ENCODE assay signal across 22 cellular contexts in the genomic region with DNA sequence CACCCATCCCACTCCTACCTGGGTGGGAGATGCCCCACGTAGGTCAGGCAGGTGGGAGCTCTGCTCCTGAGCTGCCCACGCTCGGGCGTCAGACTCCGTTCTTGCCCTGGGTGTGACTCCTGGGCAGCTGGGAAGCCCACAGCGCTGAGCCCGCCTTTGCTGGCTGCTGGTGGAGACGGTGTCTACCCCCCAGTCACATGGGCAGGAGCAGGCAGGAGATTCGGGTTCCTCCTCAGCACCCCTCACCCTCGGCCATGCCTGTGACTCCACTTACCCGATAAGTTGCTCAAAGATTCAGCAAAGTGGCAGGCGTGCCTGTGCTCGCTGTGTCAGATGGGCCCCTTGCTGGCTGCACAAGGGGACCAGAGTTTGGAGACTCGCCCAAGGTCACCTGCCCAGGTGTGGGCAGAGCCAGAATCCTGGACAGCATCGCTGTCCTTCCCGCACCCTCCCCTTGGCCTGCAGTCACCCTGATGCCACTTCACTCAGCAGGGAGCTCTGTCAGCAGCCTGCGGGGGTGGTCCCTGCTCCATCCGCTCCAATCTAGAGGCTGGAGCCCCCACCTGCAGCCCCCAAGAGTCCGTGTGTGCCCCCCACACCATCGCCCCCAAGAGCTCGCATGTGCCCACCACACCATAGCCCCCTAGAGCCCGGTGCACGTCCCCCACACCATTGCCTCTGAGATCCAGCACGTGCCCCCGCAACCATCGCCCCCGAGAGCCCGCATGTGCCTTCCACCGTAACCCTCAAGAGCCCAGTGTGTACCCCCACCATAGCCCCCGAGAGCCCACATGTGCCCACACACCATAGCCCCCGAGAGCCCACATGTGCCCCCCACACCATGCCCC. TPM values are rescaled to one million over a fixed set of nuclear protein-coding genes. Genes with fewer than 3 reads are reported as not detected.
DNase-seq lines count a peak whose midpoint lies in the region; ATAC-seq, FAIRE-seq and TF ChIP-seq lines count a peak whose summit lies in the region.
"Had no signal": no experiment of that assay in that cellular context is flagged by ENCODE, and none has a peak within 500 bp of the region (broad histone marks: within the 10 kb centered on the region; RNA-seq: fewer than 3 reads in every experiment).

No MANE protein-coding gene starts in this region.

- intact Hi-C loops in natural killer cell (cut with micrococcal nuclease) = no loop called here
- intact Hi-C loops in prostate gland (cut with DNase I) = no loop called here
- intact Hi-C loops in spleen (cut with DNase I; ENCODE audit: low total_unique reads) = no loop called here

- no peaks in the 10 kb centered on the region for H3K79me1 ChIP-seq in H1 (ENCODE audit: low read depth, low read length)
- no peaks in the 10 kb centered on the region for H3K79me1 ChIP-seq in neuronal stem cell (ENCODE audit: low read depth, low read length)

- H4K91ac ChIP-seq in H1 (replicated peaks; ENCODE audit: insufficient read length, low read length) (no peak overlapping the region), neuronal stem cell (ENCODE audit: low read depth, low read length, poor library complexity) (no peak overlapping the region)

- no peak for FAIRE-seq in H1 (lab: Jason Lieb, UNC)
- FAIRE-seq: A204.1, G401.6, GM12878 had no signal

- H2BK12ac ChIP-seq in H1 (ENCODE audit: low read depth, low read length) = no peak overlapping the region
- peak overlapping the region; percentile 22 for H2BK12ac ChIP-seq in neuronal stem cell (ENCODE audit: low read length)

- WGBS in H1 (ENCODE audit: extremely low coverage in 1 of 2, insufficient coverage in 1 of 2, insufficient read length in 1 of 2, insufficient replicate concordance in 2 of 2, low coverage in 1 of 2, low lambda C conversion rate in 2 of 2, missing lambda C conversion rate in 1 of 2), 2 experiments = 93% methylated on average over 20 of the region's 31 CpGs; no CpG with 5 or more reads in 1 of the 2 experiments
- no CpG with 5 or more reads among the region's 31 CpGs for WGBS in neuronal stem cell (ENCODE audit: extremely low coverage in 2 of 2, insufficient read length in 2 of 2, insufficient replicate concordance in 1 of 2), 2 donors
- 77% methylated on average over 28 of the region's 31 CpGs for WGBS in prostate gland
- 77 to 100% (median 89%) methylated on average over 8 to 31 of the region's 31 CpGs for WGBS in spleen, 5 donors

- H2BK5ac ChIP-seq in H1 (ENCODE audit: low read depth, low read length) (no peak overlapping the region), neuronal stem cell (ENCODE audit: low read length) (peak overlapping the region; percentile 39)

- H4K8ac ChIP-seq in H1 (ENCODE audit: extremely low read depth, insufficient read depth, low read length) (no peak overlapping the region), neuronal stem cell (ENCODE audit: low read depth, low read length) (no peak overlapping the region)

- no peaks in the 10 kb centered on the region for H3K4me1 Mint-ChIP-seq in natural killer cell
- H3K4me1 Mint-ChIP-seq in natural killer cell treated with Interleukin-12 subunit alpha and Interleukin-12 subunit beta and Interleukin-15 and Interleukin-18, amount 100 ng/mL, for 72 hours (ENCODE audit: low read depth in 2 of 2) = peaks cover 0 to 12% of the 10 kb centered on the region in 2 donors

- no peak overlapping the region for H3K4me3 ChIP-seq in H1 (ENCODE audit: extremely low read depth in 1 of 4, insufficient read depth in 2 of 4, low read depth in 3 of 4, low read length in 4 of 4)
- no peak overlapping the region for H3K4me3 ChIP-seq in neuronal stem cell (ENCODE audit: low read length in 2 of 2)
- no peak overlapping the region for H3K4me3 ChIP-seq in prostate gland
- no peak overlapping the region for H3K4me3 ChIP-seq in spleen
- H3K4me3 ChIP-seq: BLaER1, GM12878, PC-9 had no signal

- H3K4ac ChIP-seq in H1 (replicated peaks; ENCODE audit: insufficient read length, low read depth, low read length) = no peak overlapping the region
- H3K4ac ChIP-seq in neuronal stem cell (ENCODE audit: low read length) = no peak overlapping the region

- DNase-seq in natural killer cell (peak; percentile 11), H1 (ENCODE audit: low read depth in 1 of 2, low spot score in 2 of 2) (peak in 1 of 2 experiments; percentile 42), neuronal stem cell (ENCODE audit: low spot score) (no peak), ureter (ENCODE audit: low spot score) (peak; percentile 29), inferior parietal cortex (ENCODE audit: extremely low spot score) (no peak), prostate gland (ENCODE audit: low spot score) (no peak), spleen (no peak)
- no peak for DNase-seq in natural killer cell treated with Interleukin-12 subunit alpha and Interleukin-12 subunit beta and Interleukin-15 and Interleukin-18, amount 100 ng/mL, for 72 hours (ENCODE audit: low spot score)
- DNase-seq: DMS79 treated with DMSO at 0.1 percent for 48 hours, GOT3, NCI-H1436 treated with DMSO at 0.1 percent for 48 hours, NCI-H2081, NCI-H510A, NCI-H774 had no signal

- H2BK20ac ChIP-seq in H1 (ENCODE audit: low read length) = no peak overlapping the region

- H3K56ac ChIP-seq in H1 (replicated peaks; ENCODE audit: insufficient read length, low read depth, low read length) = no peak overlapping the region

- H3K27ac ChIP-seq in H1 (ENCODE audit: low read depth, low read length) (no peak overlapping the region), neuronal stem cell (replicated peaks; ENCODE audit: low read length) (no peak overlapping the region), prostate gland (no peak overlapping the region), spleen (no peak overlapping the region)
- H3K27ac ChIP-seq: BLaER1, KMS-11, PC-9 had no signal

- H3K9me3 ChIP-seq in H1 (ENCODE audit: insufficient read depth in 2 of 2, low read depth in 1 of 2, low read length in 1 of 2) (no peaks in the 10 kb centered on the region), neuronal stem cell (replicated peaks in 1 of 2; ENCODE audit: control insufficient read depth in 2 of 2, insufficient read depth in 1 of 2, low read depth in 1 of 2, low read length in 2 of 2) (no peaks in the 10 kb centered on the region), prostate gland (no peaks in the 10 kb centered on the region), spleen (no peaks in the 10 kb centered on the region)
- H3K9me3 ChIP-seq: BLaER1 had no signal

- H3K9me3 Mint-ChIP-seq in natural killer cell = no peaks in the 10 kb centered on the region
- no peaks in the 10 kb centered on the region for H3K9me3 Mint-ChIP-seq in natural killer cell treated with Interleukin-12 subunit alpha and Interleukin-12 subunit beta and Interleukin-15 and Interleukin-18, amount 100 ng/mL, for 72 hours
- H3K9me3 Mint-ChIP-seq: CD8-positive, alpha-beta T cell had no signal

- TF ChIP-seq POLR2A in H1 (IDR thresholded peaks at IDR 0.05; ENCODE audit: control extremely low read depth in 1 of 2, low read depth in 2 of 2, low read length in 2 of 2) = no peak
- no peak for TF ChIP-seq POLR2A in prostate gland (IDR thresholded peaks at IDR 0.05)
- TF ChIP-seq POLR2A in spleen (IDR thresholded peaks at IDR 0.05) = no peak

- H3K79me2 ChIP-seq in H1 (ENCODE audit: control insufficient read depth in 1 of 2, insufficient read depth in 2 of 2, low read length in 2 of 2) = no peaks in the 10 kb centered on the region

- no peaks in the 10 kb centered on the region for H3K36me3 Mint-ChIP-seq in natural killer cell
- no peaks in the 10 kb centered on the region for H3K36me3 Mint-ChIP-seq in natural killer cell treated with Interleukin-12 subunit alpha and Interleukin-12 subunit beta and Interleukin-15 and Interleukin-18, amount 100 ng/mL, for 72 hours
- H3K36me3 Mint-ChIP-seq: CD8-positive, alpha-beta T cell had no signal

- H3K27me3 Mint-ChIP-seq in natural killer cell (ENCODE audit: low read depth in 2 of 2) = no peaks in the 10 kb centered on the region
- peaks cover 4 to 8% of the 10 kb centered on the region in 2 donors for H3K27me3 Mint-ChIP-seq in natural killer cell treated with Interleukin-12 subunit alpha and Interleukin-12 subunit beta and Interleukin-15 and Interleukin-18, amount 100 ng/mL, for 72 hours

- H2AFZ ChIP-seq in H1 (ENCODE audit: low read length) = no peak overlapping the region
- no peak overlapping the region for H2AFZ ChIP-seq in neuronal stem cell (ENCODE audit: low read length)
- H2AFZ ChIP-seq: PC-9 had no signal

- H3K27me3 ChIP-seq in H1 (replicated peaks in 1 of 4; ENCODE audit: control insufficient read depth in 3 of 4, extremely low read depth in 1 of 4, insufficient read depth in 3 of 4, low read length in 3 of 4) = no peaks in the 10 kb centered on the region
- peaks cover 0 to 7% (median 0%) of the 10 kb centered on the region in 3 experiments for H3K27me3 ChIP-seq in neuronal stem cell (ENCODE audit: control insufficient read depth in 3 of 3, insufficient read depth in 3 of 3, low read depth in 1 of 3, low read length in 3 of 3)
- no peaks in the 10 kb centered on the region for H3K27me3 ChIP-seq in prostate gland (replicated peaks; ENCODE audit: insufficient read depth)
- peaks cover 0 to 65% (median 5%) of the 10 kb centered on the region in 7 donors for H3K27me3 ChIP-seq in spleen (replicated peaks in 1 of 7)
- H3K27me3 ChIP-seq: BLaER1 had no signal

- no peaks in the 10 kb centered on the region for H3K23me2 ChIP-seq in H1 (ENCODE audit: low read depth, low read length)

- no peak overlapping the region for H3K4me2 ChIP-seq in H1 (ENCODE audit: insufficient read depth in 1 of 2, low read depth in 2 of 2, low read length in 2 of 2)
- H3K4me2 ChIP-seq in neuronal stem cell (ENCODE audit: insufficient read depth, low read length, poor library complexity, severe bottlenecking) = no peak overlapping the region
- H3K4me2 ChIP-seq: BLaER1, KMS-11, PC-9 had no signal

- no peak for TF ChIP-seq RAD21 in H1 (IDR thresholded peaks at IDR 0.05 in 1 of 2, conservative IDR thresholded peaks at IDR 0.05 in 1 of 2; ENCODE audit: low read depth in 2 of 2, low read length in 2 of 2)

- H3K4me3 Mint-ChIP-seq in natural killer cell = no peak overlapping the region
- no peak overlapping the region for H3K4me3 Mint-ChIP-seq in natural killer cell treated with Interleukin-12 subunit alpha and Interleukin-12 subunit beta and Interleukin-15 and Interleukin-18, amount 100 ng/mL, for 72 hours
- H3K4me3 Mint-ChIP-seq: CD8-positive, alpha-beta T cell had no signal

- H3K36me3 ChIP-seq in H1 (ENCODE audit: control insufficient read depth in 2 of 4, insufficient read depth in 4 of 4, low read length in 3 of 4) (no peaks in the 10 kb centered on the region), neuronal stem cell (replicated peaks in 1 of 2; ENCODE audit: control insufficient read depth in 2 of 2, insufficient read depth in 2 of 2, low read length in 2 of 2) (no peaks in the 10 kb centered on the region), prostate gland (no peaks in the 10 kb centered on the region), spleen (no peaks in the 10 kb centered on the region)
- H3K36me3 ChIP-seq: BLaER1 had no signal

- H3K9ac ChIP-seq in H1 (replicated peaks in 1 of 4; ENCODE audit: extremely low read depth in 1 of 4, low read depth in 3 of 4, low read length in 3 of 4) (no peak overlapping the region), neuronal stem cell (ENCODE audit: low read depth, low read length, poor library complexity) (no peak overlapping the region)
- H3K9ac ChIP-seq: BLaER1, KMS-11 had no signal

- no peak overlapping the region; the same call in 1 of the 2 replicates for H2AK5ac ChIP-seq in H1 (ENCODE audit: low read depth, low read length)
- peak overlapping the region; percentile 70 for H2AK5ac ChIP-seq in neuronal stem cell (ENCODE audit: low read depth, low read length)

- no peak for TF ChIP-seq EP300 in H1 (IDR thresholded peaks at IDR 0.05; ENCODE audit: borderline replicate concordance in 1 of 2, low read depth in 2 of 2, low read length in 2 of 2)

- no peak for ATAC-seq in natural killer cell
- no peak for ATAC-seq in natural killer cell treated with Interleukin-12 subunit alpha and Interleukin-12 subunit beta and Interleukin-15 and Interleukin-18, amount 100 ng/mL, for 72 hours
- ATAC-seq: CD8-positive, alpha-beta T cell; GM12878 had no signal

- no peak overlapping the region for H3K18ac ChIP-seq in H1 (ENCODE audit: extremely low read depth, low read length)
- H3K18ac ChIP-seq in neuronal stem cell (ENCODE audit: low read length) = peak overlapping the region; percentile 64

- H2BK15ac ChIP-seq in H1 (ENCODE audit: low read length) = 0 out of 2 replicates have a peak overlapping the region, but pooled peaks have one; percentile 46
- H2BK15ac ChIP-seq in neuronal stem cell (ENCODE audit: low read length) = peak overlapping the region; percentile 67

- no peak for TF ChIP-seq CTCF in natural killer cell (IDR thresholded peaks at IDR 0.05)
- no peak for TF ChIP-seq CTCF in H1 (IDR thresholded peaks at IDR 0.05; ENCODE audit: control extremely low read depth in 1 of 3, insufficient read depth in 1 of 3, low read depth in 1 of 3, low read length in 3 of 3)
- TF ChIP-seq CTCF in prostate gland (IDR thresholded peaks at IDR 0.05) = no peak
- no peak for TF ChIP-seq CTCF in spleen (IDR thresholded peaks at IDR 0.05 in 8 of 11, conservative IDR thresholded peaks at IDR 0.05 in 3 of 11)

- no peak overlapping the region for H3K27ac Mint-ChIP-seq in natural killer cell
- no peak overlapping the region for H3K27ac Mint-ChIP-seq in natural killer cell treated with Interleukin-12 subunit alpha and Interleukin-12 subunit beta and Interleukin-15 and Interleukin-18, amount 100 ng/mL, for 72 hours
- H3K27ac Mint-ChIP-seq: CD8-positive, alpha-beta T cell had no signal

- H4K20me1 ChIP-seq in H1 (replicated peaks in 1 of 2; ENCODE audit: control insufficient read depth in 1 of 2, insufficient read depth in 2 of 2, low read length in 2 of 2) = no peaks in the 10 kb centered on the region
- H4K20me1 ChIP-seq: BLaER1 had no signal

- H3K4me1 ChIP-seq in H1 (replicated peaks in 1 of 4; ENCODE audit: control insufficient read depth in 3 of 4, insufficient read depth in 4 of 4, low read length in 3 of 4) (peaks cover 0 to 12% (median 6%) of the 10 kb centered on the region in 4 experiments; a peak in 5 of 7 replicates), neuronal stem cell (ENCODE audit: control insufficient read depth in 2 of 2, insufficient read depth in 1 of 2, low read depth in 1 of 2, low read length in 2 of 2) (peaks cover 0 to 6% of the 10 kb centered on the region in 2 donors), prostate gland (replicated peaks) (no peaks in the 10 kb centered on the region), spleen (peaks cover 0 to 9% (median 0%) of the 10 kb centered on the region in 6 donors)

- H3K14ac ChIP-seq in H1 (ENCODE audit: insufficient read length) (no peak overlapping the region), neuronal stem cell (ENCODE audit: low read length) (no peak overlapping the region)

- POLR2A ChIA-PET in H1 (lab: Charles Lee; ENCODE audit: partially characterized antibody) = no interaction called here

- H3K23ac ChIP-seq in H1 (ENCODE audit: insufficient read length) (no peak overlapping the region), neuronal stem cell (ENCODE audit: low read depth, low read length, poor library complexity) (peak overlapping the region; percentile 5)

- CTCF ChIA-PET in H1 (lab: Charles Lee; ENCODE audit: partially characterized antibody) = interaction anchor here (0.6 to 3.0 kb wide), 7 partner anchors 8 to 284 kb away, joined by 3 to 14 read pairs (median 4); no protein-coding TSS in a partner anchor

- H4K5ac ChIP-seq in H1 (ENCODE audit: insufficient read length, low read depth, low read length) = no peak overlapping the region

- H2BK120ac ChIP-seq in H1 (replicated peaks; ENCODE audit: low read depth, low read length) = no peak overlapping the region
- no peak overlapping the region for H2BK120ac ChIP-seq in neuronal stem cell (ENCODE audit: low read depth, low read length)

RNA-seq across cellular contexts. Expression of a gene that starts 4.2 kb away (rescaled TPM):
- total RNA-seq in natural killer cell (not detected), ureter (not detected), prostate gland (not detected), spleen (not detected)
- total RNA-seq in natural killer cell treated with Interleukin-12 subunit alpha and Interleukin-12 subunit beta and Interleukin-15 and Interleukin-18, amount 100 ng/mL, for 72 hours = not detected
- total RNA-seq in H1 (2021; fragmentation: NEBNext Ultra II Directional; extraction: Animal tissue kit (Norgen Biotek cat#: 25700)) = not detected in 2 replicates
- polyA plus RNA-seq in H1 (2011; rRNA removed) (not detected in 2 replicates), spleen (under 1 TPM in 1 of 3 donors, not detected in 2; 0.09 TPM)
- polyA plus RNA-seq in H1 (2011; cell fraction: cytosol; rRNA removed) = not detected
- polyA plus RNA-seq in H1 (2011; cell fraction: nucleus; rRNA removed) = not detected
- 0.24 TPM in 1 of 4 replicates, not detected in the others for polyA plus RNA-seq in H1 (2012, experiment 1 of 2)
- not detected for polyA plus RNA-seq in H1 (2012, experiment 2 of 2)
- 0.20 TPM for polyA plus RNA-seq in H1 (2013, experiment 1 of 2)
- polyA plus RNA-seq in H1 (2013, experiment 2 of 2) = not detected
- polyA minus RNA-seq in H1 (2011; rRNA and poly(A)+ RNA removed) = not detected in 2 replicates
- not detected for polyA minus RNA-seq in H1 (2011; cell fraction: cytosol; rRNA and poly(A)+ RNA removed)
- polyA minus RNA-seq in H1 (2011; cell fraction: nucleus; rRNA and poly(A)+ RNA removed) = not detected
- not detected for polyA plus RNA-seq in neuronal stem cell (2013, experiment 1 of 2)
- not detected for polyA plus RNA-seq in neuronal stem cell (2013, experiment 2 of 2)
- total RNA-seq: CD8-positive, alpha-beta T cell; GM12878; M059J; PC-9 had no signal
- polyA plus RNA-seq: GM12878 had no signal

RNA-seq across cellular contexts. Expression of a gene that starts 20.5 kb away (rescaled TPM):
- total RNA-seq in natural killer cell = not detected
- not detected for total RNA-seq in natural killer cell treated with Interleukin-12 subunit alpha and Interleukin-12 subunit beta and Interleukin-15 and Interleukin-18, amount 100 ng/mL, for 72 hours
- total RNA-seq in H1 (2021; fragmentation: NEBNext Ultra II Directional; extraction: Animal tissue kit (Norgen Biotek cat#: 25700)) = not detected in 2 replicates
- polyA plus RNA-seq in H1 (2011; rRNA removed) = not detected in 2 replicates
- not detected for polyA plus RNA-seq in H1 (2011; cell fraction: cytosol; rRNA removed)
- not detected for polyA plus RNA-seq in H1 (2011; cell fraction: nucleus; rRNA removed)
- polyA plus RNA-seq in H1 (2012, experiment 1 of 2) = not detected in 4 replicates
- polyA plus RNA-seq in H1 (2012, experiment 2 of 2) = not detected
- not detected for polyA plus RNA-seq in H1 (2013, experiment 1 of 2)
- not detected for polyA plus RNA-seq in H1 (2013, experiment 2 of 2)
- polyA minus RNA-seq in H1 (2011; rRNA and poly(A)+ RNA removed) = not detected in 2 replicates
- polyA minus RNA-seq in H1 (2011; cell fraction: cytosol; rRNA and poly(A)+ RNA removed) = not detected
- not detected for polyA minus RNA-seq in H1 (2011; cell fraction: nucleus; rRNA and poly(A)+ RNA removed)
- not detected for polyA plus RNA-seq in neuronal stem cell (2013, experiment 1 of 2)
- polyA plus RNA-seq in neuronal stem cell (2013, experiment 2 of 2) = not detected
- total RNA-seq in ureter = not detected
- 10 to 100 TPM in 1 of 2 donors, not detected in 1; 19.7 TPM for total RNA-seq in prostate gland
- under 1 TPM in 1 of 7 donors, not detected in 6; 0.40 TPM for total RNA-seq in spleen
- not detected for polyA plus RNA-seq in spleen
- total RNA-seq: CD8-positive, alpha-beta T cell; GM12878; M059J; PC-9 had no signal
- polyA plus RNA-seq: GM12878 had no signal

RNA-seq across cellular contexts. Expression of a gene that starts 25.0 kb away (rescaled TPM):
- total RNA-seq in natural killer cell (10 to 100 TPM; 15.6 to 26.7 (median 24.7) TPM), ureter (34.5 TPM), prostate gland (10 to 100 TPM; 55.6 to 55.9 TPM), spleen (10 to 100 TPM; 19.2 to 34.1 (median 24.1) TPM)
- 10 to 100 TPM; 38.2 to 78.3 TPM for total RNA-seq in natural killer cell treated with Interleukin-12 subunit alpha and Interleukin-12 subunit beta and Interleukin-15 and Interleukin-18, amount 100 ng/mL, for 72 hours
- 78.6 and 78.8 TPM in 2 replicates for total RNA-seq in H1 (2021; fragmentation: NEBNext Ultra II Directional; extraction: Animal tissue kit (Norgen Biotek cat#: 25700))
- polyA plus RNA-seq in H1 (2011; rRNA removed) (476 and 530 TPM in 2 replicates), spleen (10 to 100 TPM; 29.8 to 40.6 (median 34.5) TPM)
- polyA plus RNA-seq in H1 (2011; cell fraction: cytosol; rRNA removed) = 259 TPM
- 320 TPM for polyA plus RNA-seq in H1 (2011; cell fraction: nucleus; rRNA removed)
- polyA plus RNA-seq in H1 (2012, experiment 1 of 2) = 55.2 to 114 TPM (median 111 TPM) in 4 replicates
- polyA plus RNA-seq in H1 (2012, experiment 2 of 2) = 122 TPM
- 112 TPM for polyA plus RNA-seq in H1 (2013, experiment 1 of 2)
- polyA plus RNA-seq in H1 (2013, experiment 2 of 2) = 119 TPM
- polyA minus RNA-seq in H1 (2011; rRNA and poly(A)+ RNA removed) = 161 and 164 TPM in 2 replicates
- 116 TPM for polyA minus RNA-seq in H1 (2011; cell fraction: cytosol; rRNA and poly(A)+ RNA removed)
- polyA minus RNA-seq in H1 (2011; cell fraction: nucleus; rRNA and poly(A)+ RNA removed) = 86.0 TPM
- polyA plus RNA-seq in neuronal stem cell (2013, experiment 1 of 2) = 88.3 TPM
- polyA plus RNA-seq in neuronal stem cell (2013, experiment 2 of 2) = 78.9 TPM

RNA-seq across cellular contexts. Expression of a gene that starts 36.1 kb away (rescaled TPM):
- total RNA-seq in natural killer cell (not detected), ureter (not detected), prostate gland (1 to 10 TPM in 1 of 2 donors, not detected in 1; 3.0 TPM), spleen (not detected)
- total RNA-seq in natural killer cell treated with Interleukin-12 subunit alpha and Interleukin-12 subunit beta and Interleukin-15 and Interleukin-18, amount 100 ng/mL, for 72 hours = not detected
- total RNA-seq in H1 (2021; fragmentation: NEBNext Ultra II Directional; extraction: Animal tissue kit (Norgen Biotek cat#: 25700)) = not detected in 2 replicates
- polyA plus RNA-seq in H1 (2011; rRNA removed) (0.19 TPM in 1 of 2 replicates, not detected in the other), spleen (not detected)
- polyA plus RNA-seq in H1 (2011; cell fraction: cytosol; rRNA removed) = not detected
- not detected for polyA plus RNA-seq in H1 (2011; cell fraction: nucleus; rRNA removed)
- not detected in 4 replicates for polyA plus RNA-seq in H1 (2012, experiment 1 of 2)
- polyA plus RNA-seq in H1 (2012, experiment 2 of 2) = not detected
- polyA plus RNA-seq in H1 (2013, experiment 1 of 2) = not detected
- polyA plus RNA-seq in H1 (2013, experiment 2 of 2) = 0.13 TPM
- polyA minus RNA-seq in H1 (2011; rRNA and poly(A)+ RNA removed) = not detected in 2 replicates
- polyA minus RNA-seq in H1 (2011; cell fraction: cytosol; rRNA and poly(A)+ RNA removed) = not detected
- not detected for polyA minus RNA-seq in H1 (2011; cell fraction: nucleus; rRNA and poly(A)+ RNA removed)
- polyA plus RNA-seq in neuronal stem cell (2013, experiment 1 of 2) = not detected
- not detected for polyA plus RNA-seq in neuronal stem cell (2013, experiment 2 of 2)
- total RNA-seq: CD8-positive, alpha-beta T cell; GM12878; M059J; PC-9 had no signal
- polyA plus RNA-seq: GM12878 had no signal

RNA-seq across cellular contexts. Expression of a gene that starts 45.9 kb away (rescaled TPM):
- total RNA-seq in natural killer cell (1 to 10 TPM; 3.2 to 5.3 (median 3.6) TPM), ureter (25.6 TPM), prostate gland (10 to 100 TPM; 15.3 to 41.9 TPM), spleen (10 to 100 TPM in 2 of 7 donors, 1 to 10 TPM in 5; 6.7 to 18.7 (median 9.7) TPM)
- 1 to 10 TPM; 3.7 to 7.7 TPM for total RNA-seq in natural killer cell treated with Interleukin-12 subunit alpha and Interleukin-12 subunit beta and Interleukin-15 and Interleukin-18, amount 100 ng/mL, for 72 hours
- total RNA-seq in H1 (2021; fragmentation: NEBNext Ultra II Directional; extraction: Animal tissue kit (Norgen Biotek cat#: 25700)) = 32.7 and 35.9 TPM in 2 replicates
- polyA plus RNA-seq in H1 (2011; rRNA removed) (9.8 and 17.4 TPM in 2 replicates), spleen (1 to 10 TPM; 1.8 to 4.5 (median 2.3) TPM)
- 18.3 TPM for polyA plus RNA-seq in H1 (2011; cell fraction: cytosol; rRNA removed)
- 33.1 TPM for polyA plus RNA-seq in H1 (2011; cell fraction: nucleus; rRNA removed)
- polyA plus RNA-seq in H1 (2012, experiment 1 of 2) = 15.6 to 25.7 TPM (median 25.0 TPM) in 4 replicates
- 13.2 TPM for polyA plus RNA-seq in H1 (2012, experiment 2 of 2)
- polyA plus RNA-seq in H1 (2013, experiment 1 of 2) = 15.4 TPM
- polyA plus RNA-seq in H1 (2013, experiment 2 of 2) = 14.5 TPM
- 8.9 and 10.6 TPM in 2 replicates for polyA minus RNA-seq in H1 (2011; rRNA and poly(A)+ RNA removed)
- 23.6 TPM for polyA minus RNA-seq in H1 (2011; cell fraction: cytosol; rRNA and poly(A)+ RNA removed)
- 12.8 TPM for polyA minus RNA-seq in H1 (2011; cell fraction: nucleus; rRNA and poly(A)+ RNA removed)
- polyA plus RNA-seq in neuronal stem cell (2013, experiment 1 of 2) = 20.7 TPM
- polyA plus RNA-seq in neuronal stem cell (2013, experiment 2 of 2) = 20.4 TPM

Comparison
In these comparisons a context has a peak if more than half of its experiments do, and no peak if none do; other contexts are left out.
1. DNase-seq: peak in natural killer cell (single experiment) and ureter (single experiment); none in natural killer cell treated with Interleukin-12 subunit alpha and Interleukin-12 subunit beta and Interleukin-15 and Interleukin-18, amount 100 ng/mL, for 72 hours (single experiment), neuronal stem cell (single experiment), inferior parietal cortex (single experiment), prostate gland (single experiment) and spleen (single experiment).